ENCODE assay signal across 8 cellular contexts in the genomic region with DNA sequence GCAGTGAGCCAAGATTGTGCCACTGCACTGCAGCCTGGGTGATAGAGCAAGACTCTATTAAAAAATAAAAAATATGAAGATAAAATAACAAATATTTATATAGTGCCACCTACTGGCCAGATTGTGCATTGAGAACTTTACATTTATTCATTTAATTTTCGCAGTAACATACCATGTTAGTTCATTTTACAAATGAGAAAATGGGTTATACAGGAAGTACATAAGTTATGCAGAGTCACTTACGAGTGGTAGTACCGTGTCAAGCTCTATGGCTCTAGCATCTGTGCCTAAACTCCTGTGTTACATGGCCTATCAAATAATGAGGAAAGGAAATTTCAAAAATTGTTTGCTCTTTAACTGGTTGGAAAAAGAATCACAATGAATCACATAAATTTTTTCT. TPM values are rescaled to one million over a fixed set of nuclear protein-coding genes. Genes with fewer than 3 reads are reported as not detected.
DNase-seq lines count a peak whose midpoint lies in the region; ATAC-seq and TF ChIP-seq lines count a peak whose summit lies in the region.

No MANE protein-coding gene starts in this region.

- H3K27me3 Mint-ChIP-seq in Calu3 (ENCODE audit: unreplicated experiment) (no peaks in the 10 kb centered on the region), activated B cell treated with CpG ODN at 0.5 μM for 24 hours (no peaks in the 10 kb centered on the region)

- TF ChIP-seq CTCF in Calu3 (IDR thresholded peaks at IDR 0.05; ENCODE audit: unreplicated experiment) (peak; percentile 45), activated B cell treated with CpG ODN at 0.5 μM for 24 hours (IDR thresholded peaks at IDR 0.05) (peak; percentile 46)

- H3K4me1 Mint-ChIP-seq in Calu3 (ENCODE audit: low read depth, unreplicated experiment) (no peaks in the 10 kb centered on the region), activated B cell treated with CpG ODN at 0.5 μM for 24 hours (no peaks in the 10 kb centered on the region)

- CTCF ChIA-PET in Calu3 (lab: Charles Lee) = interaction anchor here (0.5 to 0.6 kb wide), 2 partner anchors 21 to 157 kb away, joined by 3 read pairs; no protein-coding TSS in a partner anchor
- CTCF ChIA-PET in HEK293T (lab: Yijun Ruan, JAX) = interaction anchor here (1.1 to 1.4 kb wide), 3 partner anchors 10 to 17 kb away, joined by 3 to 4 read pairs (median 4); no protein-coding TSS in a partner anchor
- CTCF ChIA-PET in activated B cell treated with CpG ODN at 0.5 μM for 24 hours (lab: Charles Lee) = interaction anchor here (0.9 to 1.5 kb wide), 4 partner anchors 10 to 588 kb away, joined by 4 to 5 read pairs (median 4); a partner anchor contains a TSS

- no peak overlapping the region for H3K27ac Mint-ChIP-seq in Calu3 (ENCODE audit: unreplicated experiment)
- no peak overlapping the region for H3K27ac Mint-ChIP-seq in activated B cell treated with CpG ODN at 0.5 μM for 24 hours

- DNase-seq in Calu3 (peak; percentile 18), HEK293T (ENCODE audit: extremely low spot score) (peak; percentile 5), activated B cell treated with CpG ODN at 0.5 μM for 24 hours (no peak), kidney glomerular epithelial cell (lab: John Stamatoyannopoulos, UW) (peak; percentile 6), UCSD-AML1 (lab: John Stamatoyannopoulos, UW; ENCODE audit: unreplicated experiment) (no peak)
- no peak for DNase-seq in NK-92 treated with Interleukin-12 subunit alpha and Interleukin-12 subunit beta, amount 100 ng/mL, for 24 hours (lab: John Stamatoyannopoulos, UW)

- ATAC-seq in activated B cell treated with CpG ODN at 0.5 μM for 24 hours (ENCODE audit: low read depth) = peak; percentile 37
- ATAC-seq in HG03342 (IDR thresholded peaks at IDR 0.05; ENCODE audit: unreplicated experiment) = no peak
- ATAC-seq in HG02885 (IDR thresholded peaks at IDR 0.05; ENCODE audit: poor library complexity, unreplicated experiment) = no peak

- BruUV-seq in Calu3 (replicated peaks; lab: Mats Ljungman, UMichigan) = no TSS peak

- POLR2A ChIA-PET in HEK293T (lab: Yijun Ruan, JAX) (no interaction called here), activated B cell treated with CpG ODN at 0.5 μM for 24 hours (lab: Charles Lee) (no interaction called here)

- H3K4me3 Mint-ChIP-seq in Calu3 (ENCODE audit: low read depth, unreplicated experiment) (no peak overlapping the region), activated B cell treated with CpG ODN at 0.5 μM for 24 hours (no peak overlapping the region)

- peaks cover 58% of the 10 kb centered on the region for H3K36me3 Mint-ChIP-seq in Calu3 (ENCODE audit: insufficient read depth, unreplicated experiment)
- H3K36me3 Mint-ChIP-seq in activated B cell treated with CpG ODN at 0.5 μM for 24 hours (ENCODE audit: low read depth) = peaks cover 69% of the 10 kb centered on the region

- intact Hi-C loops in Calu3 (cut with micrococcal nuclease; ENCODE audit: unreplicated experiment) (no loop called here), activated B cell treated with CpG ODN at 0.5 μM for 24 hours (cut with micrococcal nuclease) (loop anchor here (2.0 to 10.0 kb wide), 2 partner anchors 243 to 1839 kb away; no protein-coding TSS in a partner anchor)

- H3K9me3 Mint-ChIP-seq in Calu3 (ENCODE audit: low read depth, unreplicated experiment) = no peaks in the 10 kb centered on the region
- no peaks in the 10 kb centered on the region for H3K9me3 Mint-ChIP-seq in activated B cell treated with CpG ODN at 0.5 μM for 24 hours

TF ChIP-seq in HEK293T, 16 proteins besides CTCF, POLR2A, EP300 and RAD21:
- no peak for TF ChIP-seq ZNF384 (IDR thresholded peaks at IDR 0.05)
- TF ChIP-seq ELF4 (IDR thresholded peaks at IDR 0.05) = no peak
- TF ChIP-seq FOXK2 (IDR thresholded peaks at IDR 0.05) = no peak
- no peak for TF ChIP-seq NFRKB (IDR thresholded peaks at IDR 0.05)
- TF ChIP-seq ARNT (IDR thresholded peaks at IDR 0.05) = no peak
- TF ChIP-seq HDGF (IDR thresholded peaks at IDR 0.05; ENCODE audit: borderline replicate concordance) = no peak
- no peak for TF ChIP-seq FOXM1 (IDR thresholded peaks at IDR 0.05; ENCODE audit: borderline replicate concordance)
- no peak for TF ChIP-seq LEF1 (IDR thresholded peaks at IDR 0.05; ENCODE audit: borderline replicate concordance)
- no peak for TF ChIP-seq SP1 (IDR thresholded peaks at IDR 0.05)

RNA-seq across cellular contexts. Expression of a gene that starts 27.9 kb away (rescaled TPM):
- total RNA-seq in Calu3 (2022) = 75.7 and 78.1 TPM in 2 replicates
- total RNA-seq in activated B cell treated with CpG ODN at 0.5 μM for 24 hours = 43.7 and 51.1 TPM in 2 replicates

Comparison
In these comparisons a context has a peak if more than half of its experiments do, and no peak if none do; other contexts are left out.
1. DNase-seq: peak in Calu3 (single experiment), HEK293T (single experiment) and kidney glomerular epithelial cell (single experiment); none in activated B cell treated with CpG ODN at 0.5 μM for 24 hours (single experiment), UCSD-AML1 (single experiment) and NK-92 treated with Interleukin-12 subunit alpha and Interleukin-12 subunit beta, amount 100 ng/mL, for 24 hours (single experiment).